ENCODE assay signal across 1 cellular context in genomic region chr6:391559-392440, GRCh38.
TF ChIP-seq lines count a peak whose summit lies in the region.

TSS of gene IRF4 (plus strand) at chr6:391752. CDS start at chr6:393153, 1,401 bp downstream.

TF ChIP-seq in HEK293, 187 proteins besides CTCF, POLR2A, EP300 and RAD21 (continued from another document):
- TF ChIP-seq ZNF776 (tag by site-specific recombination; IDR thresholded peaks at IDR 0.05; ENCODE audit: borderline replicate concordance) (no peak), ZNF692 (tag by site-specific recombination; IDR thresholded peaks at IDR 0.05) (peak; percentile 71), ZNF473 (tag by site-specific recombination; IDR thresholded peaks at IDR 0.05) (no peak), ZNF501 (tag by site-specific recombination; IDR thresholded peaks at IDR 0.05) (no peak), ZNF777 (tag by site-specific recombination; IDR thresholded peaks at IDR 0.05; ENCODE audit: borderline replicate concordance) (peak; percentile 44; the same call in 1 of the 2 replicates), GLIS2 (tag by site-specific recombination; IDR thresholded peaks at IDR 0.05) (peak; percentile 23; the same call in 1 of the 2 replicates), ZNF157 (tag by site-specific recombination; IDR thresholded peaks at IDR 0.05) (no peak), MYNN (tag by site-specific recombination; IDR thresholded peaks at IDR 0.05; ENCODE audit: borderline replicate concordance) (no peak), ZNF335 (tag by site-specific recombination; conservative IDR thresholded peaks at IDR 0.05) (peak; percentile 88), ZNF2 (tag by site-specific recombination; IDR thresholded peaks at IDR 0.05) (no peak), ZBTB8A (tag by site-specific recombination; IDR thresholded peaks at IDR 0.05) (no peak), ZNF571 (tag by site-specific recombination; IDR thresholded peaks at IDR 0.05) (no peak), KLF8 (tag by site-specific recombination; IDR thresholded peaks at IDR 0.05) (0 out of 2 replicates have a peak, but pooled peaks have one; percentile 28), ZNF350 (tag by site-specific recombination; IDR thresholded peaks at IDR 0.05) (no peak), ZSCAN4 (tag by site-specific recombination; IDR thresholded peaks at IDR 0.05) (no peak), ZBTB26 (tag by site-specific recombination; optimal IDR thresholded peaks at IDR 0.05) (peak; percentile 44), ZNF600 (tag by site-specific recombination; IDR thresholded peaks at IDR 0.05) (peak; percentile 76), GLIS1 (tag by site-specific recombination; IDR thresholded peaks at IDR 0.05) (no peak), ZNF830 (tag by site-specific recombination; IDR thresholded peaks at IDR 0.05; ENCODE audit: low read depth) (no peak), ZBTB11 (tag by site-specific recombination; conservative IDR thresholded peaks at IDR 0.05; ENCODE audit: low read depth) (no peak), ZFP41 (tag by site-specific recombination; IDR thresholded peaks at IDR 0.05; ENCODE audit: borderline replicate concordance) (no peak), ZNF112 (tag by site-specific recombination; IDR thresholded peaks at IDR 0.05) (no peak), IKZF3 (tag by site-specific recombination; IDR thresholded peaks at IDR 0.05) (no peak), ZXDB (tag by site-specific recombination; IDR thresholded peaks at IDR 0.05) (peak; percentile 61), ZBTB6 (tag by site-specific recombination; IDR thresholded peaks at IDR 0.05) (no peak), PRDM2 (tag by site-specific recombination; IDR thresholded peaks at IDR 0.05; ENCODE audit: borderline replicate concordance) (no peak), ZNF280D (tag by site-specific recombination; IDR thresholded peaks at IDR 0.05) (no peak), ZBTB10 (tag by site-specific recombination; IDR thresholded peaks at IDR 0.05) (peak; percentile 40; the same call in 1 of the 2 replicates), SP2 (tag by site-specific recombination; IDR thresholded peaks at IDR 0.05) (peak; percentile 35)
